32 cellular contexts compared by ENCODE assay signal in genomic region chr6:1846611-1847010, GRCh38.
A peak's percentile ranks its signal among the peaks of the same experiment; 100 is the strongest.
DNase-seq lines count a peak whose midpoint lies in the region; ATAC-seq and TF ChIP-seq lines count a peak whose summit lies in the region.
"Had no signal": no experiment of that assay in that cellular context is flagged by ENCODE, and none has a peak within 500 bp of the region (broad histone marks: within the 10 kb centered on the region; RNA-seq: fewer than 3 reads in every experiment).

No MANE protein-coding gene starts in this region.

- no peaks in the 10 kb centered on the region for H4K20me1 ChIP-seq in Karpas-422 (ENCODE audit: insufficient read depth, low read depth, low read length)
- H4K20me1 ChIP-seq: BLaER1; BLaER1 treated with 17β-estradiol and CSF1 and Interleukin-3, amounts not matched to agents 10 nM and 100 nM had no signal

- no peak overlapping the region for H3K18ac ChIP-seq in trophoblast cell (ENCODE audit: low read length)

- ATAC-seq in HG03442 (IDR thresholded peaks at IDR 0.05; ENCODE audit: unreplicated experiment), result no peak
- no peak for ATAC-seq in Right ventricle myocardium inferior
- ATAC-seq: A549; CD8-positive, alpha-beta T cell had no signal

- H4K8ac ChIP-seq in trophoblast cell (ENCODE audit: low read depth, low read length), result no peak overlapping the region

- H3K4me1 ChIP-seq in Karpas-422 (ENCODE audit: low read length), result no peaks in the 10 kb centered on the region
- H3K4me1 ChIP-seq in trophoblast cell (ENCODE audit: control insufficient read depth in 1 of 2, insufficient read depth in 2 of 2, low read length in 2 of 2), result no peaks in the 10 kb centered on the region
- H3K4me1 ChIP-seq: A549; BLaER1; BLaER1 treated with 17β-estradiol and CSF1 and Interleukin-3, amounts not matched to agents 10 nM and 100 nM; Caco-2 had no signal

- no peaks in the 10 kb centered on the region for H3K9me3 ChIP-seq in Karpas-422 (ENCODE audit: low read length)
- H3K9me3 ChIP-seq in trophoblast cell (ENCODE audit: insufficient read depth, low read depth, low read length), result peaks cover 3% of the 10 kb centered on the region
- H3K9me3 ChIP-seq: BE2C had no signal

- DNase-seq in Karpas-422 (peak; percentile 4), endothelial cell (ENCODE audit: low spot score) (no peak), trophoblast cell (peak; percentile 54 to 73), EL (no peak), Right ventricle myocardium inferior (ENCODE audit: missing footprints) (no peak)
- DNase-seq: 8988T; ACHN; AML-193; BE2C; C1 segment of cervical spinal cord; Caco-2; Calu3; CD4-positive, alpha-beta memory T cell; CD4-positive, alpha-beta T cell; CD4-positive, CD25-positive, alpha-beta regulatory T cell; CD8-positive, alpha-beta memory T cell; CD8-positive, alpha-beta T cell; COR-L47; DMS 273 treated with DMSO at 0.1 percent for 48 hours; DMS153; DMS53; DMS79; DMS79 treated with DMSO at 0.1 percent for 48 hours; DND-41 had no signal

- peak overlapping the region; percentile 35 for H3K4me3 Mint-ChIP-seq in endothelial cell (ENCODE audit: unreplicated experiment)
- H3K4me3 Mint-ChIP-seq: B cell; CD14-positive monocyte; CD4-positive, alpha-beta memory T cell; CD4-positive, alpha-beta T cell; CD4-positive, CD25-positive, alpha-beta regulatory T cell; CD8-positive, alpha-beta memory T cell; CD8-positive, alpha-beta T cell had no signal

- no peak overlapping the region for H2BK12ac ChIP-seq in trophoblast cell (ENCODE audit: low read length)

- TF ChIP-seq CTCF in endothelial cell (IDR thresholded peaks at IDR 0.05; ENCODE audit: unreplicated experiment), result no peak

- peaks cover 12% of the 10 kb centered on the region for H3K4me1 Mint-ChIP-seq in endothelial cell (ENCODE audit: unreplicated experiment)
- H3K4me1 Mint-ChIP-seq: CD4-positive, alpha-beta memory T cell; CD4-positive, CD25-positive, alpha-beta regulatory T cell; CD8-positive, alpha-beta memory T cell had no signal

- H3K9me2 ChIP-seq in Karpas-422 (replicated peaks; ENCODE audit: insufficient read depth, low read length), result no peaks in the 10 kb centered on the region

- no peaks in the 10 kb centered on the region for H3K27me3 Mint-ChIP-seq in endothelial cell (ENCODE audit: unreplicated experiment)
- H3K27me3 Mint-ChIP-seq: B cell; CD4-positive, alpha-beta memory T cell; CD4-positive, alpha-beta T cell; CD4-positive, CD25-positive, alpha-beta regulatory T cell; CD8-positive, alpha-beta memory T cell had no signal

- H3K27ac ChIP-seq in Karpas-422 (ENCODE audit: low read length), result no peak overlapping the region
- H3K27ac ChIP-seq in trophoblast cell (ENCODE audit: low read depth, low read length), result no peak overlapping the region
- H3K27ac ChIP-seq: 22Rv1; A549; BLaER1; BLaER1 treated with 17β-estradiol and CSF1 and Interleukin-3, amounts not matched to agents 10 nM and 100 nM; C4-2B had no signal

- intact Hi-C loops in Right ventricle myocardium inferior (cut with DNase I), result no loop called here

- H3K9ac ChIP-seq in Karpas-422 (ENCODE audit: low read length) (no peak overlapping the region), trophoblast cell (ENCODE audit: low read length) (no peak overlapping the region)
- H3K9ac ChIP-seq: BLaER1; BLaER1 treated with 17β-estradiol and CSF1 and Interleukin-3, amounts not matched to agents 10 nM and 100 nM had no signal

- H2AK5ac ChIP-seq in trophoblast cell (ENCODE audit: low read length), result no peak overlapping the region

- H3K4me2 ChIP-seq in Karpas-422 (ENCODE audit: low read depth, low read length, poor library complexity, severe bottlenecking) (no peak overlapping the region), trophoblast cell (ENCODE audit: low read length) (no peak overlapping the region)
- H3K4me2 ChIP-seq: A549; BLaER1; BLaER1 treated with 17β-estradiol and CSF1 and Interleukin-3, amounts not matched to agents 10 nM and 100 nM had no signal

- no peak overlapping the region for H3K14ac ChIP-seq in trophoblast cell (ENCODE audit: low read length)

- no peaks in the 10 kb centered on the region for H3K9me3 Mint-ChIP-seq in endothelial cell (ENCODE audit: unreplicated experiment)
- H3K9me3 Mint-ChIP-seq: CD8-positive, alpha-beta memory T cell; CD8-positive, alpha-beta T cell had no signal

- no peak overlapping the region for H3K27ac Mint-ChIP-seq in endothelial cell (ENCODE audit: unreplicated experiment)
- H3K27ac Mint-ChIP-seq: B cell; CD4-positive, alpha-beta memory T cell; CD4-positive, alpha-beta T cell; CD4-positive, CD25-positive, alpha-beta regulatory T cell; CD8-positive, alpha-beta memory T cell; CD8-positive, alpha-beta T cell had no signal

- H3K36me3 Mint-ChIP-seq in endothelial cell (ENCODE audit: low read depth, unreplicated experiment), result peaks cover 8% of the 10 kb centered on the region

- no CpG with 5 or more reads among the region's 3 CpGs for WGBS in trophoblast cell (ENCODE audit: extremely low coverage, insufficient coverage, insufficient read length)

- H3K79me2 ChIP-seq in Karpas-422 (ENCODE audit: low read length) (no peaks in the 10 kb centered on the region), trophoblast cell (ENCODE audit: control insufficient read depth, insufficient read depth, low read length, poor library complexity) (no peaks in the 10 kb centered on the region)

- H4K91ac ChIP-seq in trophoblast cell (ENCODE audit: low read depth, low read length), result no peak overlapping the region

- H3K4ac ChIP-seq in trophoblast cell (ENCODE audit: low read depth, low read length), result no peak overlapping the region

- H2BK120ac ChIP-seq in trophoblast cell (ENCODE audit: insufficient read depth, low read length, poor library complexity), result no peak overlapping the region

- H3K27me3 ChIP-seq in Karpas-422 (ENCODE audit: low read length) (no peaks in the 10 kb centered on the region), trophoblast cell (ENCODE audit: insufficient read depth, low read length) (no peaks in the 10 kb centered on the region)
- H3K27me3 ChIP-seq: BE2C; BLaER1; BLaER1 treated with 17β-estradiol and CSF1 and Interleukin-3, amounts not matched to agents 10 nM and 100 nM had no signal

- no peak overlapping the region for H2BK5ac ChIP-seq in trophoblast cell (ENCODE audit: low read depth, low read length, poor library complexity)

- H3K4me3 ChIP-seq in Karpas-422 (ENCODE audit: low read length) (no peak overlapping the region), trophoblast cell (ENCODE audit: low read depth, low read length) (no peak overlapping the region)
- H3K4me3 ChIP-seq: A549; BLaER1; BLaER1 treated with 17β-estradiol and CSF1 and Interleukin-3, amounts not matched to agents 10 nM and 100 nM had no signal

- H3K79me1 ChIP-seq in trophoblast cell (ENCODE audit: low read length), result no peaks in the 10 kb centered on the region

- no peak overlapping the region for H4K12ac ChIP-seq in trophoblast cell (ENCODE audit: low read depth, low read length)

- no peak overlapping the region for H3K23ac ChIP-seq in trophoblast cell (ENCODE audit: low read length)

- no peak overlapping the region for H2AFZ ChIP-seq in Karpas-422 (ENCODE audit: low read length)
- no peak overlapping the region for H2AFZ ChIP-seq in trophoblast cell (ENCODE audit: insufficient read depth, low read length, poor library complexity)

- H3K36me3 ChIP-seq in Karpas-422 (ENCODE audit: insufficient read depth, low read length) (no peaks in the 10 kb centered on the region), trophoblast cell (ENCODE audit: control insufficient read depth in 1 of 2, insufficient read depth in 2 of 2, low read length in 2 of 2) (no peaks in the 10 kb centered on the region)
- H3K36me3 ChIP-seq: BE2C had no signal

Comparison
In these comparisons a context has a peak if more than half of its experiments do, and no peak if none do; other contexts are left out.
1. DNase-seq: peak in Karpas-422 (single experiment) and trophoblast cell (2 of 2); none in endothelial cell (single experiment), EL (single experiment) and Right ventricle myocardium inferior (single experiment).